In the genomic region with DNA sequence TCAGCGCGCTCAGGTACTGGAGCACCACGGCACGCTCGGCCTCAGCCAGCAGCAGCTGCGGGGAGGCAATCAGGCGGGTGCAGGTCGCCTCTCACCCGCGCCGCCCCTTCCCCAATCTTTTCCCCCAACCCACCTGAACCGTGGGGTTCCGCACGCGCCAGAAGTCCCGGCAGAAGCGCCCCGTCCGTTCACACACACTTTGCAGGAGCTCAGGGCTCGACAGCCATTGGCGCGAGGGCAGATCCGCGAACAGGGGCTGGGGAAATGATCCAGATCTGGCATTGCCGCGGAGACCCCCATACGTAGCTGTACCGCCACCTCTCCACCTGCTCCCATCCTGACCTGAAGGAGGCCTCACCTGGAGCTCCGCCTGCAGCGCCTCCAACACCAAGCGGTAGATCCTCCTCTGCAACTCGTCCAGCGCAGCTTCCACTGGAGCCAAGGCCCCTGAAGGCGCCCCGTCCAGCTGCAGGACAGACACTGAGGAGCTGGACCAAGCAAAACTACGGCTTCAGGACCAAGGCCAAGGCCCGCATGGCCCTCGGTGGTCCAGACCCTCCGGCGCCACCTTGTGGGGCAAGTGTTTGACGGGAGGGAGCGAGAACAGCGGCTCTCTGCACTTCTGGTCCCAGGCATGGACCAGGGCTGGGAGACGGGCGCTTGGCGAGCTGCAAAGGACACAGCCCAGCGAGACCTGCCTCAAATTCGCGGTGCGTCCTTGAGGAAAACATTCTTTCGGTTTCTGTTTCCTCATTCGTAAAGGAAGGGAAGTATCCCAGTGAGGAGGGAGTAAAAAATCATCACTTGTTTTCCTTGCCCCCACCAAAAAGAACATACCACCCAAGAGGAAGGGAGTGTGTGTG, we compare ENCODE assay signal across 1 cellular context.
A peak's percentile ranks its signal among the peaks of the same experiment; 100 is the strongest.
TF ChIP-seq lines count a peak whose summit lies in the region.

No MANE protein-coding gene starts in this region.

TF ChIP-seq in HepG2, 621 proteins besides CTCF, POLR2A, EP300 and RAD21 (continued from another document and continues in another):
- TF ChIP-seq, protein P1, sequence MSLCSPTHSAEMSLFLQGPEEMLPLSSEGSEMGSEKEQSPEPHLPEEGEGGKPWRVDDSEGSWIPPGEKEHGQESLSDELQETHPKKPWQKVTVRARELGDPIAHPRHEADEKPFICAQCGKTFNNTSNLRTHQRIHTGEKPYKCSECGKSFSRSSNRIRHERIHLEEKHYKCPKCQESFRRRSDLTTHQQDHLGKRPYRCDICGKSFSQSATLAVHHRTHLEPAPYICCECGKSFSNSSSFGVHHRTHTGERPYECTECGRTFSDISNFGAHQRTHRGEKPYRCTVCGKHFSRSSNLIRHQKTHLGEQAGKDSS (CRISPR knock-in tag; IDR thresholded peaks at IDR 0.05; ENCODE audit: borderline replicate concordance, low read depth): peak; percentile 86; the same call in 1 of the 2 replicates
- TF ChIP-seq, protein P2, sequence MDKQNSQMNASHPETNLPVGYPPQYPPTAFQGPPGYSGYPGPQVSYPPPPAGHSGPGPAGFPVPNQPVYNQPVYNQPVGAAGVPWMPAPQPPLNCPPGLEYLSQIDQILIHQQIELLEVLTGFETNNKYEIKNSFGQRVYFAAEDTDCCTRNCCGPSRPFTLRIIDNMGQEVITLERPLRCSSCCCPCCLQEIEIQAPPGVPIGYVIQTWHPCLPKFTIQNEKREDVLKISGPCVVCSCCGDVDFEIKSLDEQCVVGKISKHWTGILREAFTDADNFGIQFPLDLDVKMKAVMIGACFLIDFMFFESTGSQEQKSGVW (CRISPR knock-in tag; IDR thresholded peaks at IDR 0.05; ENCODE audit: borderline replicate concordance): 0 out of 2 replicates have a peak, but pooled peaks have one; percentile 16
- peak; percentile 98 for TF ChIP-seq MXD4 (CRISPR knock-in tag; IDR thresholded peaks at IDR 0.05)
- peak; percentile 97 for TF ChIP-seq ZNF138 (CRISPR knock-in tag; IDR thresholded peaks at IDR 0.05; ENCODE audit: low read depth)
- TF ChIP-seq YEATS4 (CRISPR knock-in tag; IDR thresholded peaks at IDR 0.05; ENCODE audit: borderline replicate concordance): peak; percentile 54; the same call in 1 of the 2 replicates
- TF ChIP-seq ZNF619 (CRISPR knock-in tag; IDR thresholded peaks at IDR 0.05): 0 out of 2 replicates have a peak, but pooled peaks have one; percentile 60
- TF ChIP-seq, protein P3, sequence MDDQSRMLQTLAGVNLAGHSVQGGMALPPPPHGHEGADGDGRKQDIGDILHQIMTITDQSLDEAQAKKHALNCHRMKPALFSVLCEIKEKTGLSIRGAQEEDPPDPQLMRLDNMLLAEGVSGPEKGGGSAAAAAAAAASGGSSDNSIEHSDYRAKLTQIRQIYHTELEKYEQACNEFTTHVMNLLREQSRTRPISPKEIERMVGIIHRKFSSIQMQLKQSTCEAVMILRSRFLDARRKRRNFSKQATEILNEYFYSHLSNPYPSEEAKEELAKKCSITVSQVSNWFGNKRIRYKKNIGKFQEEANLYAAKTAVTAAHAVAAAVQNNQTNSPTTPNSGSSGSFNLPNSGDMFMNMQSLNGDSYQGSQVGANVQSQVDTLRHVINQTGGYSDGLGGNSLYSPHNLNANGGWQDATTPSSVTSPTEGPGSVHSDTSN (CRISPR knock-in tag; IDR thresholded peaks at IDR 0.05; ENCODE audit: borderline replicate concordance): no peak
- peak; percentile 55 for TF ChIP-seq ZNF263 (CRISPR knock-in tag; IDR thresholded peaks at IDR 0.05)
- TF ChIP-seq, protein P4, sequence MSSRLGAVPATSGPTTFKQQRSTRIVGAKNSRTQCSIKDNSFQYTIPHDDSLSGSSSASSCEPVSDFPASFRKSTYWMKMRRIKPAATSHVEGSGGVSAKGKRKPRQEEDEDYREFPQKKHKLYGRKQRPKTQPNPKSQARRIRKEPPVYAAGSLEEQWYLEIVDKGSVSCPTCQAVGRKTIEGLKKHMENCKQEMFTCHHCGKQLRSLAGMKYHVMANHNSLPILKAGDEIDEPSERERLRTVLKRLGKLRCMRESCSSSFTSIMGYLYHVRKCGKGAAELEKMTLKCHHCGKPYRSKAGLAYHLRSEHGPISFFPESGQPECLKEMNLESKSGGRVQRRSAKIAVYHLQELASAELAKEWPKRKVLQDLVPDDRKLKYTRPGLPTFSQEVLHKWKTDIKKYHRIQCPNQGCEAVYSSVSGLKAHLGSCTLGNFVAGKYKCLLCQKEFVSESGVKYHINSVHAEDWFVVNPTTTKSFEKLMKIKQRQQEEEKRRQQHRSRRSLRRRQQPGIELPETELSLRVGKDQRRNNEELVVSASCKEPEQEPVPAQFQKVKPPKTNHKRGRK (CRISPR knock-in tag; IDR thresholded peaks at IDR 0.05): no peak
- TF ChIP-seq ZNF773 (CRISPR knock-in tag; IDR thresholded peaks at IDR 0.05; ENCODE audit: borderline replicate concordance): 0 out of 2 replicates have a peak, but pooled peaks have one; percentile 28
- TF ChIP-seq ZNF446 (CRISPR knock-in tag; IDR thresholded peaks at IDR 0.05): no peak
- TF ChIP-seq, protein P5, sequence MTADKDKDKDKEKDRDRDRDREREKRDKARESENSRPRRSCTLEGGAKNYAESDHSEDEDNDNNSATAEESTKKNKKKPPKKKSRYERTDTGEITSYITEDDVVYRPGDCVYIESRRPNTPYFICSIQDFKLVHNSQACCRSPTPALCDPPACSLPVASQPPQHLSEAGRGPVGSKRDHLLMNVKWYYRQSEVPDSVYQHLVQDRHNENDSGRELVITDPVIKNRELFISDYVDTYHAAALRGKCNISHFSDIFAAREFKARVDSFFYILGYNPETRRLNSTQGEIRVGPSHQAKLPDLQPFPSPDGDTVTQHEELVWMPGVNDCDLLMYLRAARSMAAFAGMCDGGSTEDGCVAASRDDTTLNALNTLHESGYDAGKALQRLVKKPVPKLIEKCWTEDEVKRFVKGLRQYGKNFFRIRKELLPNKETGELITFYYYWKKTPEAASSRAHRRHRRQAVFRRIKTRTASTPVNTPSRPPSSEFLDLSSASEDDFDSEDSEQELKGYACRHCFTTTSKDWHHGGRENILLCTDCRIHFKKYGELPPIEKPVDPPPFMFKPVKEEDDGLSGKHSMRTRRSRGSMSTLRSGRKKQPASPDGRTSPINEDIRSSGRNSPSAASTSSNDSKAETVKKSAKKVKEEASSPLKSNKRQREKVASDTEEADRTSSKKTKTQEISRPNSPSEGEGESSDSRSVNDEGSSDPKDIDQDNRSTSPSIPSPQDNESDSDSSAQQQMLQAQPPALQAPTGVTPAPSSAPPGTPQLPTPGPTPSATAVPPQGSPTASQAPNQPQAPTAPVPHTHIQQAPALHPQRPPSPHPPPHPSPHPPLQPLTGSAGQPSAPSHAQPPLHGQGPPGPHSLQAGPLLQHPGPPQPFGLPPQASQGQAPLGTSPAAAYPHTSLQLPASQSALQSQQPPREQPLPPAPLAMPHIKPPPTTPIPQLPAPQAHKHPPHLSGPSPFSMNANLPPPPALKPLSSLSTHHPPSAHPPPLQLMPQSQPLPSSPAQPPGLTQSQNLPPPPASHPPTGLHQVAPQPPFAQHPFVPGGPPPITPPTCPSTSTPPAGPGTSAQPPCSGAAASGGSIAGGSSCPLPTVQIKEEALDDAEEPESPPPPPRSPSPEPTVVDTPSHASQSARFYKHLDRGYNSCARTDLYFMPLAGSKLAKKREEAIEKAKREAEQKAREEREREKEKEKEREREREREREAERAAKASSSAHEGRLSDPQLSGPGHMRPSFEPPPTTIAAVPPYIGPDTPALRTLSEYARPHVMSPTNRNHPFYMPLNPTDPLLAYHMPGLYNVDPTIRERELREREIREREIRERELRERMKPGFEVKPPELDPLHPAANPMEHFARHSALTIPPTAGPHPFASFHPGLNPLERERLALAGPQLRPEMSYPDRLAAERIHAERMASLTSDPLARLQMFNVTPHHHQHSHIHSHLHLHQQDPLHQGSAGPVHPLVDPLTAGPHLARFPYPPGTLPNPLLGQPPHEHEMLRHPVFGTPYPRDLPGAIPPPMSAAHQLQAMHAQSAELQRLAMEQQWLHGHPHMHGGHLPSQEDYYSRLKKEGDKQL (CRISPR knock-in tag; IDR thresholded peaks at IDR 0.05; ENCODE audit: low read depth): 0 out of 2 replicates have a peak, but pooled peaks have one; percentile 26
- no peak for TF ChIP-seq RNF2 (conservative IDR thresholded peaks at IDR 0.05; ENCODE audit: low read depth)
- TF ChIP-seq SMARCC2 (IDR thresholded peaks at IDR 0.05): no peak
- no peak for TF ChIP-seq REXO4 (CRISPR knock-in tag; IDR thresholded peaks at IDR 0.05; ENCODE audit: borderline replicate concordance)
- peak; percentile 90 for TF ChIP-seq ZNF768 (CRISPR knock-in tag; IDR thresholded peaks at IDR 0.05)
- TF ChIP-seq, protein P6, sequence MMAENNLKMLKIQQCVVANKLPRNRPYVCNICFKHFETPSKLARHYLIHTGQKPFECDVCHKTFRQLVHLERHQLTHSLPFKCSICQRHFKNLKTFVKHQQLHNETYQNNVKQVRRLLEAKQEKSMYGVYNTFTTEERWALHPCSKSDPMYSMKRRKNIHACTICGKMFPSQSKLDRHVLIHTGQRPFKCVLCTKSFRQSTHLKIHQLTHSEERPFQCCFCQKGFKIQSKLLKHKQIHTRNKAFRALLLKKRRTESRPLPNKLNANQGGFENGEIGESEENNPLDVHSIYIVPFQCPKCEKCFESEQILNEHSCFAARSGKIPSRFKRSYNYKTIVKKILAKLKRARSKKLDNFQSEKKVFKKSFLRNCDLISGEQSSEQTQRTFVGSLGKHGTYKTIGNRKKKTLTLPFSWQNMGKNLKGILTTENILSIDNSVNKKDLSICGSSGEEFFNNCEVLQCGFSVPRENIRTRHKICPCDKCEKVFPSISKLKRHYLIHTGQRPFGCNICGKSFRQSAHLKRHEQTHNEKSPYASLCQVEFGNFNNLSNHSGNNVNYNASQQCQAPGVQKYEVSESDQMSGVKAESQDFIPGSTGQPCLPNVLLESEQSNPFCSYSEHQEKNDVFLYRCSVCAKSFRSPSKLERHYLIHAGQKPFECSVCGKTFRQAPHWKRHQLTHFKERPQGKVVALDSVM (CRISPR knock-in tag; IDR thresholded peaks at IDR 0.05): peak; percentile 40; the same call in 1 of the 2 replicates
- TF ChIP-seq ZNF256 (CRISPR knock-in tag; conservative IDR thresholded peaks at IDR 0.05): peak; percentile 90; the same call in 1 of the 2 replicates
- TF ChIP-seq, protein P7, sequence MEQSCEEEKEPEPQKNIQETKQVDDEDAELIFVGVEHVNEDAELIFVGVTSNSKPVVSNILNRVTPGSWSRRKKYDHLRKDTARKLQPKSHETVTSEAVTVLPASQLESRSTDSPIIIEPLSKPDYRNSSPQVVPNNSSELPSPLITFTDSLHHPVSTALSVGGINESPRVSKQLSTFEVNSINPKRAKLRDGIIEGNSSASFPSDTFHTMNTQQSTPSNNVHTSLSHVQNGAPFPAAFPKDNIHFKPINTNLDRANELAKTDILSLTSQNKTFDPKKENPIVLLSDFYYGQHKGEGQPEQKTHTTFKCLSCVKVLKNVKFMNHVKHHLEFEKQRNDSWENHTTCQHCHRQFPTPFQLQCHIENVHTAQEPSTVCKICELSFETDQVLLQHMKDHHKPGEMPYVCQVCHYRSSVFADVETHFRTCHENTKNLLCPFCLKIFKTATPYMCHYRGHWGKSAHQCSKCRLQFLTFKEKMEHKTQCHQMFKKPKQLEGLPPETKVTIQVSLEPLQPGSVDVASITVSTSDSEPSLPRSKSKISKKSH (CRISPR knock-in tag; IDR thresholded peaks at IDR 0.05; ENCODE audit: borderline replicate concordance): peak; percentile 96
- peak; percentile 56 for TF ChIP-seq HNRNPLL (IDR thresholded peaks at IDR 0.05; ENCODE audit: low read depth, low read length, poor library complexity, severe bottlenecking)
- TF ChIP-seq, protein P8, sequence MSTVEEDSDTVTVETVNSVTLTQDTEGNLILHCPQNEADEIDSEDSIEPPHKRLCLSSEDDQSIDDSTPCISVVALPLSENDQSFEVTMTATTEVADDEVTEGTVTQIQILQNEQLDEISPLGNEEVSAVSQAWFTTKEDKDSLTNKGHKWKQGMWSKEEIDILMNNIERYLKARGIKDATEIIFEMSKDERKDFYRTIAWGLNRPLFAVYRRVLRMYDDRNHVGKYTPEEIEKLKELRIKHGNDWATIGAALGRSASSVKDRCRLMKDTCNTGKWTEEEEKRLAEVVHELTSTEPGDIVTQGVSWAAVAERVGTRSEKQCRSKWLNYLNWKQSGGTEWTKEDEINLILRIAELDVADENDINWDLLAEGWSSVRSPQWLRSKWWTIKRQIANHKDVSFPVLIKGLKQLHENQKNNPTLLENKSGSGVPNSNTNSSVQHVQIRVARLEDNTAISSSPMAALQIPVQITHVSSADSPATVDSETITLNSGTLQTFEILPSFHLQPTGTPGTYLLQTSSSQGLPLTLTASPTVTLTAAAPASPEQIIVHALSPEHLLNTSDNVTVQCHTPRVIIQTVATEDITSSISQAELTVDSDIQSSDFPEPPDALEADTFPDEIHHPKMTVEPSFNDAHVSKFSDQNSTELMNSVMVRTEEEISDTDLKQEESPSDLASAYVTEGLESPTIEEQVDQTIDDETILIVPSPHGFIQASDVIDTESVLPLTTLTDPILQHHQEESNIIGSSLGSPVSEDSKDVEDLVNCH (CRISPR knock-in tag; IDR thresholded peaks at IDR 0.05): no peak
- no peak for TF ChIP-seq ZNF354B (CRISPR knock-in tag; IDR thresholded peaks at IDR 0.05)
- TF ChIP-seq, protein P9, sequence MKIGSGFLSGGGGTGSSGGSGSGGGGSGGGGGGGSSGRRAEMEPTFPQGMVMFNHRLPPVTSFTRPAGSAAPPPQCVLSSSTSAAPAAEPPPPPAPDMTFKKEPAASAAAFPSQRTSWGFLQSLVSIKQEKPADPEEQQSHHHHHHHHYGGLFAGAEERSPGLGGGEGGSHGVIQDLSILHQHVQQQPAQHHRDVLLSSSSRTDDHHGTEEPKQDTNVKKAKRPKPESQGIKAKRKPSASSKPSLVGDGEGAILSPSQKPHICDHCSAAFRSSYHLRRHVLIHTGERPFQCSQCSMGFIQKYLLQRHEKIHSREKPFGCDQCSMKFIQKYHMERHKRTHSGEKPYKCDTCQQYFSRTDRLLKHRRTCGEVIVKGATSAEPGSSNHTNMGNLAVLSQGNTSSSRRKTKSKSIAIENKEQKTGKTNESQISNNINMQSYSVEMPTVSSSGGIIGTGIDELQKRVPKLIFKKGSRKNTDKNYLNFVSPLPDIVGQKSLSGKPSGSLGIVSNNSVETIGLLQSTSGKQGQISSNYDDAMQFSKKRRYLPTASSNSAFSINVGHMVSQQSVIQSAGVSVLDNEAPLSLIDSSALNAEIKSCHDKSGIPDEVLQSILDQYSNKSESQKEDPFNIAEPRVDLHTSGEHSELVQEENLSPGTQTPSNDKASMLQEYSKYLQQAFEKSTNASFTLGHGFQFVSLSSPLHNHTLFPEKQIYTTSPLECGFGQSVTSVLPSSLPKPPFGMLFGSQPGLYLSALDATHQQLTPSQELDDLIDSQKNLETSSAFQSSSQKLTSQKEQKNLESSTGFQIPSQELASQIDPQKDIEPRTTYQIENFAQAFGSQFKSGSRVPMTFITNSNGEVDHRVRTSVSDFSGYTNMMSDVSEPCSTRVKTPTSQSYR (CRISPR knock-in tag; IDR thresholded peaks at IDR 0.05; ENCODE audit: borderline replicate concordance): peak; percentile 68
- TF ChIP-seq, protein P10, sequence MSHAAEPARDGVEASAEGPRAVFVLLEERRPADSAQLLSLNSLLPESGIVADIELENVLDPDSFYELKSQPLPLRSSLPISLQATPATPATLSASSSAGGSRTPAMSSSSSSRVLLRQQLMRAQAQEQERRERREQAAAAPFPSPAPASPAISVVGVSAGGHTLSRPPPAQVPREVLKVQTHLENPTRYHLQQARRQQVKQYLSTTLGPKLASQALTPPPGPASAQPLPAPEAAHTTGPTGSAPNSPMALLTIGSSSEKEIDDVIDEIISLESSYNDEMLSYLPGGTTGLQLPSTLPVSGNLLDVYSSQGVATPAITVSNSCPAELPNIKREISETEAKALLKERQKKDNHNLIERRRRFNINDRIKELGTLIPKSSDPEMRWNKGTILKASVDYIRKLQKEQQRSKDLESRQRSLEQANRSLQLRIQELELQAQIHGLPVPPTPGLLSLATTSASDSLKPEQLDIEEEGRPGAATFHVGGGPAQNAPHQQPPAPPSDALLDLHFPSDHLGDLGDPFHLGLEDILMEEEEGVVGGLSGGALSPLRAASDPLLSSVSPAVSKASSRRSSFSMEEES (CRISPR knock-in tag; IDR thresholded peaks at IDR 0.05): peak; percentile 86
- peak; percentile 35; the same call in 1 of the 2 replicates for TF ChIP-seq HOXD1 (CRISPR knock-in tag; IDR thresholded peaks at IDR 0.05)
